Comparison of ENCODE assay signal across 16 cellular contexts in the genomic region with DNA sequence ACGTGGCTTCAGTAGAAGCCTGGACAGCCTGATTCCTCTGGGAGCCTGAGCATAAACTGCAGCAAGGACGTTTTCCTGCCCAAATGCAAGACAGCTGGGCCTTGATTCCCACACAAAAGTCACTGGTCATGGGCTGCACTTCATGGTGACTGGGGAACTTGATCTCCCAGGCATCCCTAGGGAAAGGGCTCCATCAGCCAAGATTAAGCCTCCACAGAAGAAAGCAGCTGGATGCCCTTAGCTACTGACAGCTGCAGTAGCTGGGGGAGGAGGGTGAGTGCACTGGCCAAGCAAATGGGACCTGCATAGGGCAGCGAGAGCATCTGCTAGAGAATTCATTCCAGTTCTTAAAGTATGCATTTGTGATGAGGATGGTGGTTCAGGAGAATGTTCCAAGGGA.
"Had no signal": no experiment of that assay in that cellular context is flagged by ENCODE, and none has a peak within 500 bp of the region (broad histone marks: within the 10 kb centered on the region; RNA-seq: fewer than 3 reads in every experiment).

No MANE protein-coding gene starts in this region.

- H3K27me3 Mint-ChIP-seq: activated naive CD8-positive, alpha-beta T cell; progenitor cell of endocrine pancreas; stimulated activated memory B cell treated with anti-CD40 and anti-IgM and Interleukin-4, amounts not matched to agents 10 μg/mL and 1 μg/mL and 100 μg/mL, for 72 hours had no signal

- H3K9me3 ChIP-seq: esophagus squamous epithelium, thoracic aorta had no signal

- H3K27me3 ChIP-seq: cardiac muscle cell, neural progenitor cell had no signal

- H3K9me3 Mint-ChIP-seq: effector memory CD8-positive, alpha-beta T cell; neural progenitor cell had no signal

- H3K4me1 Mint-ChIP-seq: naive B cell; neural progenitor cell; stimulated activated memory B cell treated with anti-CD40 and anti-IgM and Interleukin-4, amounts not matched to agents 10 μg/mL and 1 μg/mL and 100 μg/mL, for 72 hours had no signal

- DNase-seq: activated CD4-positive, alpha-beta T cell treated with anti-CD3 and anti-CD28 coated beads for 1 hour; effector memory CD8-positive, alpha-beta T cell; esophagus squamous epithelium; hippocampal formation; mammary epithelial cell; naive B cell; stimulated activated CD4-positive, alpha-beta T cell treated with anti-CD3 and anti-CD28 coated beads, Interleukin-4, amount 100 ng/mL, for 24 hours had no signal

- H3K27ac ChIP-seq: cardiac muscle cell, esophagus squamous epithelium, neural progenitor cell, thoracic aorta had no signal

- H3K36me3 Mint-ChIP-seq: activated naive CD8-positive, alpha-beta T cell; naive B cell; neural progenitor cell; stimulated activated memory B cell treated with anti-CD40 and anti-IgM and Interleukin-4, amounts not matched to agents 10 μg/mL and 1 μg/mL and 100 μg/mL, for 72 hours had no signal

- H3K4me3 Mint-ChIP-seq: activated naive CD8-positive, alpha-beta T cell; activated T-helper 1 cell treated with anti-CD3 and anti-CD28 coated beads, Interleukin-12 subunit alpha, Interleukin-12 subunit beta, Interleukin-2, Interleukin-4 antibody, amounts not matched to agents 30 ng/mL and 10 ng/mL and 1 ng/mL, durations not matched to agents 14 hours and 24 hours and 36 hours; effector memory CD8-positive, alpha-beta T cell; naive B cell; neural progenitor cell; stimulated activated memory B cell treated with anti-CD40 and anti-IgM and Interleukin-4, amounts not matched to agents 10 μg/mL and 1 μg/mL and 100 μg/mL, for 72 hours; T-helper 1 cell treated with Interleukin-12 subunit alpha and Interleukin-12 subunit beta and Interleukin-4 antibody, amounts not matched to agents 30 μg/mL and 1 μg/mL, for 36 hours had no signal

- ATAC-seq: effector memory CD8-positive, alpha-beta T cell; left lobe of liver; stimulated activated memory B cell treated with anti-CD40 and anti-IgM and Interleukin-4, amounts not matched to agents 10 μg/mL and 1 μg/mL and 100 μg/mL, for 72 hours had no signal

- H3K4me3 ChIP-seq: cardiac muscle cell, esophagus squamous epithelium, neural progenitor cell, thoracic aorta had no signal

- H3K27ac Mint-ChIP-seq: activated naive CD8-positive, alpha-beta T cell; activated T-helper 1 cell treated with anti-CD3 and anti-CD28 coated beads, Interleukin-12 subunit alpha, Interleukin-12 subunit beta, Interleukin-2, Interleukin-4 antibody, amounts not matched to agents 30 ng/mL and 10 ng/mL and 1 ng/mL, durations not matched to agents 14 hours and 24 hours and 36 hours; effector memory CD8-positive, alpha-beta T cell; naive B cell; neural progenitor cell; progenitor cell of endocrine pancreas; stimulated activated memory B cell treated with anti-CD40 and anti-IgM and Interleukin-4, amounts not matched to agents 10 μg/mL and 1 μg/mL and 100 μg/mL, for 72 hours; T-helper 1 cell treated with Interleukin-12 subunit alpha and Interleukin-12 subunit beta and Interleukin-4 antibody, amounts not matched to agents 30 μg/mL and 1 μg/mL, for 36 hours had no signal

- H3K36me3 ChIP-seq: cardiac muscle cell, esophagus squamous epithelium, neural progenitor cell, thoracic aorta had no signal
